1 cellular context compared by ENCODE assay signal in the genomic region with DNA sequence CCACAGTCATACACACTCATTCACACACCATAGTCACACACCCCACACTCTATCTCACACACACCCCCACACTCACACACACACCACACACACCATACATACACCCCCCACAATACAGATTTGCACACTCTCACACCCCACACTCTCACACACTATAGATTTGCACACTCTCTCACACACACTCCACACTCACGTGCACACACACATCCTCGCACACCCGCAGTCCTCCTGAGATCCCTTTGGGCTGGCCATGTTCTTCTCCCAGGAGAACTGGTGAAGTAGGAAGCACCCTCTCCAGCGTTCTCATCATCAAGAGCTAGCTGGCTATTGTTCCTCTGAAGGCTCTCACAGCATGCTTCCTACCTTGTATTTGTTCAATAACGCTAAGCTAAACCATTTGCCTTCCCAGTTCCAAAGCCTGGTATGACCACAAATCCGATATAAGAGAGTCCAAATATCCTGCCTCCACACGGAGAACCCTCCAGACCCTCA.
TF ChIP-seq lines count a peak whose summit lies in the region.

No MANE protein-coding gene starts in this region.

TF ChIP-seq in GM23338, 12 proteins besides CTCF, POLR2A, EP300 and RAD21 (continued from another document):
- TF ChIP-seq, protein P1, sequence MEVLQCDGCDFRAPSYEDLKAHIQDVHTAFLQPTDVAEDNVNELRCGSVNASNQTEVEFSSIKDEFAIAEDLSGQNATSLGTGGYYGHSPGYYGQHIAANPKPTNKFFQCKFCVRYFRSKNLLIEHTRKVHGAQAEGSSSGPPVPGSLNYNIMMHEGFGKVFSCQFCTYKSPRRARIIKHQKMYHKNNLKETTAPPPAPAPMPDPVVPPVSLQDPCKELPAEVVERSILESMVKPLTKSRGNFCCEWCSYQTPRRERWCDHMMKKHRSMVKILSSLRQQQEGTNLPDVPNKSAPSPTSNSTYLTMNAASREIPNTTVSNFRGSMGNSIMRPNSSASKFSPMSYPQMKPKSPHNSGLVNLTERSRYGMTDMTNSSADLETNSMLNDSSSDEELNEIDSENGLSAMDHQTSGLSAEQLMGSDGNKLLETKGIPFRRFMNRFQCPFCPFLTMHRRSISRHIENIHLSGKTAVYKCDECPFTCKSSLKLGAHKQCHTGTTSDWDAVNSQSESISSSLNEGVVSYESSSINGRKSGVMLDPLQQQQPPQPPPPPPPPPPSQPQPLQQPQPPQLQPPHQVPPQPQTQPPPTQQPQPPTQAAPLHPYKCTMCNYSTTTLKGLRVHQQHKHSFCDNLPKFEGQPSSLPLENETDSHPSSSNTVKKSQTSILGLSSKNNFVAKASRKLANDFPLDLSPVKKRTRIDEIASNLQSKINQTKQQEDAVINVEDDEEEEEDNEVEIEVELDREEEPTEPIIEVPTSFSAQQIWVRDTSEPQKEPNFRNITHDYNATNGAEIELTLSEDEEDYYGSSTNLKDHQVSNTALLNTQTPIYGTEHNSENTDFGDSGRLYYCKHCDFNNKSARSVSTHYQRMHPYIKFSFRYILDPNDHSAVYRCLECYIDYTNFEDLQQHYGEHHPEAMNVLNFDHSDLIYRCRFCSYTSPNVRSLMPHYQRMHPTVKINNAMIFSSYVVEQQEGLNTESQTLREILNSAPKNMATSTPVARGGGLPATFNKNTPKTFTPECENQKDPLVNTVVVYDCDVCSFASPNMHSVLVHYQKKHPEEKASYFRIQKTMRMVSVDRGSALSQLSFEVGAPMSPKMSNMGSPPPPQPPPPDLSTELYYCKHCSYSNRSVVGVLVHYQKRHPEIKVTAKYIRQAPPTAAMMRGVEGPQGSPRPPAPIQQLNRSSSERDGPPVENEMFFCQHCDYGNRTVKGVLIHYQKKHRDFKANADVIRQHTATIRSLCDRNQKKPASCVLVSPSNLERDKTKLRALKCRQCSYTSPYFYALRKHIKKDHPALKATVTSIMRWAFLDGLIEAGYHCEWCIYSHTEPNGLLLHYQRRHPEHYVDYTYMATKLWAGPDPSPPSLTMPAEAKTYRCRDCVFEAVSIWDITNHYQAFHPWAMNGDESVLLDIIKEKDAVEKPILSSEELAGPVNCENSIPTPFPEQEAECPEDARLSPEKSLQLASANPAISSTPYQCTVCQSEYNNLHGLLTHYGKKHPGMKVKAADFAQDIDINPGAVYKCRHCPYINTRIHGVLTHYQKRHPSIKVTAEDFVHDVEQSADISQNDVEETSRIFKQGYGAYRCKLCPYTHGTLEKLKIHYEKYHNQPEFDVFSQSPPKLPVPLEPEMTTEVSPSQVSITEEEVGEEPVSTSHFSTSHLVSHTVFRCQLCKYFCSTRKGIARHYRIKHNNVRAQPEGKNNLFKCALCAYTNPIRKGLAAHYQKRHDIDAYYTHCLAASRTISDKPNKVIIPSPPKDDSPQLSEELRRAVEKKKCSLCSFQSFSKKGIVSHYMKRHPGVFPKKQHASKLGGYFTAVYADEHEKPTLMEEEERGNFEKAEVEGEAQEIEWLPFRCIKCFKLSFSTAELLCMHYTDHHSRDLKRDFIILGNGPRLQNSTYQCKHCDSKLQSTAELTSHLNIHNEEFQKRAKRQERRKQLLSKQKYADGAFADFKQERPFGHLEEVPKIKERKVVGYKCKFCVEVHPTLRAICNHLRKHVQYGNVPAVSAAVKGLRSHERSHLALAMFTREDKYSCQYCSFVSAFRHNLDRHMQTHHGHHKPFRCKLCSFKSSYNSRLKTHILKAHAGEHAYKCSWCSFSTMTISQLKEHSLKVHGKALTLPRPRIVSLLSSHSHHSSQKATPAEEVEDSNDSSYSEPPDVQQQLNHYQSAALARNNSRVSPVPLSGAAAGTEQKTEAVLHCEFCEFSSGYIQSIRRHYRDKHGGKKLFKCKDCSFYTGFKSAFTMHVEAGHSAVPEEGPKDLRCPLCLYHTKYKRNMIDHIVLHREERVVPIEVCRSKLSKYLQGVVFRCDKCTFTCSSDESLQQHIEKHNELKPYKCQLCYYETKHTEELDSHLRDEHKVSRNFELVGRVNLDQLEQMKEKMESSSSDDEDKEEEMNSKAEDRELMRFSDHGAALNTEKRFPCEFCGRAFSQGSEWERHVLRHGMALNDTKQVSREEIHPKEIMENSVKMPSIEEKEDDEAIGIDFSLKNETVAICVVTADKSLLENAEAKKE (CRISPR knock-in tag; IDR thresholded peaks at IDR 0.05) = peak; percentile 95
